ENCODE assay signal across 20 cellular contexts in genomic region chr1:56196839-56197238, GRCh38.
"Had no signal": no experiment of that assay in that cellular context is flagged by ENCODE, and none has a peak within 500 bp of the region (broad histone marks: within the 10 kb centered on the region; RNA-seq: fewer than 3 reads in every experiment).

No MANE protein-coding gene starts in this region.

- H3K9me3 Mint-ChIP-seq: activated B cell treated with CpG ODN at 0.5 μM for 24 hours; activated CD4-positive, alpha-beta memory T cell treated with anti-CD3 and anti-CD28 coated beads for 36 hours; activated CD4-positive, alpha-beta T cell treated with anti-CD3 and anti-CD28 coated beads, Interleukin-2, amount 10 ng/mL, durations not matched to agents 7 days and 5 days; activated naive CD4-positive, alpha-beta T cell treated with anti-CD3 and anti-CD28 coated beads for 36 hours; activated T-cell treated with anti-CD3 and anti-CD28 coated beads, Interleukin-2, amount 50 U/mL, for 4 hours; T-helper 1 cell treated with Interleukin-12 subunit alpha and Interleukin-12 subunit beta and Interleukin-4 antibody, amounts not matched to agents 30 μg/mL and 1 μg/mL, for 36 hours had no signal

- H3K4me1 ChIP-seq: Peyer's patch had no signal

- H3K4me1 Mint-ChIP-seq: activated B cell treated with CpG ODN at 0.5 μM for 24 hours; activated CD4-positive, alpha-beta T cell treated with anti-CD3 and anti-CD28 coated beads, Interleukin-2, amount 10 ng/mL, durations not matched to agents 7 days and 5 days had no signal

- H3K27me3 Mint-ChIP-seq: activated B cell treated with CpG ODN at 0.5 μM for 24 hours; activated CD4-positive, alpha-beta memory T cell treated with anti-CD3 and anti-CD28 coated beads for 36 hours; activated CD4-positive, alpha-beta T cell treated with anti-CD3 and anti-CD28 coated beads, Interleukin-2, amount 10 ng/mL, durations not matched to agents 7 days and 5 days; activated naive CD8-positive, alpha-beta T cell had no signal

- H3K27ac Mint-ChIP-seq: activated B cell treated with CpG ODN at 0.5 μM for 24 hours; activated CD4-positive, alpha-beta memory T cell treated with anti-CD3 and anti-CD28 coated beads for 36 hours; activated CD4-positive, alpha-beta T cell treated with anti-CD3 and anti-CD28 coated beads, Interleukin-2, amount 10 ng/mL, durations not matched to agents 7 days and 5 days; activated naive CD4-positive, alpha-beta T cell treated with anti-CD3 and anti-CD28 coated beads for 36 hours; activated naive CD8-positive, alpha-beta T cell; T-helper 1 cell treated with Interleukin-12 subunit alpha and Interleukin-12 subunit beta and Interleukin-4 antibody, amounts not matched to agents 30 μg/mL and 1 μg/mL, for 36 hours had no signal

- H3K4me3 Mint-ChIP-seq: activated B cell treated with CpG ODN at 0.5 μM for 24 hours; activated CD4-positive, alpha-beta memory T cell treated with anti-CD3 and anti-CD28 coated beads for 36 hours; activated CD4-positive, alpha-beta T cell treated with anti-CD3 and anti-CD28 coated beads, Interleukin-2, amount 10 ng/mL, durations not matched to agents 7 days and 5 days; activated naive CD4-positive, alpha-beta T cell treated with anti-CD3 and anti-CD28 coated beads for 36 hours; activated naive CD8-positive, alpha-beta T cell; activated T-cell treated with anti-CD3 and anti-CD28 coated beads, Interleukin-2, amount 50 U/mL, for 4 hours; T-helper 1 cell treated with Interleukin-12 subunit alpha and Interleukin-12 subunit beta and Interleukin-4 antibody, amounts not matched to agents 30 μg/mL and 1 μg/mL, for 36 hours had no signal

- DNase-seq: activated B cell treated with CpG ODN at 0.5 μM for 24 hours; activated CD4-positive, alpha-beta memory T cell treated with anti-CD3 and anti-CD28 coated beads for 36 hours; activated CD4-positive, alpha-beta T cell treated with anti-CD3 and anti-CD28 coated beads, Interleukin-2, amount 10 ng/mL, durations not matched to agents 7 days and 5 days; activated CD8-positive, alpha-beta memory T cell treated with anti-CD3 and anti-CD28 coated beads for 24 hours; activated effector memory CD4-positive, alpha-beta T cell treated with anti-CD3 and anti-CD28 coated beads, Interleukin-2, amount 50 U/mL, for 16 hours; activated naive CD4-positive, alpha-beta T cell treated with anti-CD3 and anti-CD28 coated beads for 36 hours; activated T-cell treated with anti-CD3 and anti-CD28 coated beads, Interleukin-2, amount 50 U/mL, for 4 hours; brain microvascular endothelial cell; Karpas-422; MM.1S; NCI-H1105; NCI-H1436; NCI-H187; NCI-H2081; NCI-H524; Peyer's patch; SHP77 treated with DMSO at 0.1 percent for 48 hours had no signal

- H3K4me3 ChIP-seq: Peyer's patch had no signal

- H3K9me3 ChIP-seq: Peyer's patch had no signal

- H3K36me3 Mint-ChIP-seq: activated CD4-positive, alpha-beta memory T cell treated with anti-CD3 and anti-CD28 coated beads for 36 hours; activated naive CD8-positive, alpha-beta T cell had no signal

- H3K27me3 ChIP-seq: brain microvascular endothelial cell, Peyer's patch had no signal

- H3K27ac ChIP-seq: brain microvascular endothelial cell, Peyer's patch, RWPE1 had no signal

- H3K36me3 ChIP-seq: brain microvascular endothelial cell, Peyer's patch had no signal

- ATAC-seq: activated T-cell treated with anti-CD3 and anti-CD28 coated beads, Interleukin-2, amount 50 U/mL, for 4 hours had no signal
